ENCODE assay signal across 10 cellular contexts in the genomic region with DNA sequence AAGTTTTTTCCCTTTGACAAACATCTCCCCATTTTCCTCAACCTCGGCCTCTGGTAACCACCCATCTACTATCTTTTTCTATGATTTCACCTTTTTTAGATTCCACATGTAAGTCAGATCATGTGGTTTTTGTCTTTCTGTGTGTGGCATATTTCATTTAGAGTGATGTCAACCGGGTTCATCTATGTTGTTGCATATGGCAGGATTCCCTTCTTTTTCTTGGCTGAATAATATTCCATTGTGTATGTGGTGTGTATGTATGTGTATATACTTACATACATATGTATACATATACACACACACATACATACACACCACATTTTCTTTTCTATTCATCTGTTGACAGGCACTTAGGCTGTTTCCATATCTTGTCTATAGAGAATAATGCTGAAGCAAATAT.
"Had no signal": no experiment of that assay in that cellular context is flagged by ENCODE, and none has a peak within 500 bp of the region (broad histone marks: within the 10 kb centered on the region; RNA-seq: fewer than 3 reads in every experiment).

No MANE protein-coding gene starts in this region.

- H3K27ac Mint-ChIP-seq: H9, HFFc6 had no signal

- ATAC-seq: HCT116 had no signal

- H3K9me3 Mint-ChIP-seq: HFFc6 had no signal

- H3K4me3 ChIP-seq: GM23248, HAP-1 had no signal

- H3K4me1 ChIP-seq: HAP-1 had no signal

- H2AFZ ChIP-seq: GM23248 had no signal

- H3K9me3 ChIP-seq: HAP-1 had no signal

- FAIRE-seq: H1, H54 had no signal

- H3K36me3 ChIP-seq: HAP-1 had no signal

- H3K4me1 Mint-ChIP-seq: H9 had no signal

- H3K9ac ChIP-seq: GM23248 had no signal

- DNase-seq: GM23248, GOT3, H7, H9, HCEC 1CT, HFFc6 had no signal

- H3K27ac ChIP-seq: GM23248 had no signal

- H3K4me3 Mint-ChIP-seq: H9, HFFc6 had no signal
